In genomic region chr6:135030056-135030473, GRCh38 we compare ENCODE assay signal across 12 cellular contexts. TPM values are rescaled to one million over a fixed set of nuclear protein-coding genes. Genes with fewer than 3 reads are reported as not detected.
DNase-seq lines count a peak whose midpoint lies in the region; ATAC-seq, FAIRE-seq and TF ChIP-seq lines count a peak whose summit lies in the region.
"Had no signal": no experiment of that assay in that cellular context is flagged by ENCODE, and none has a peak within 500 bp of the region (broad histone marks: within the 10 kb centered on the region; RNA-seq: fewer than 3 reads in every experiment).

No MANE protein-coding gene starts in this region.

- TF ChIP-seq EP300 in suprapubic skin (IDR thresholded peaks at IDR 0.05) = no peak

- H3K27me3 ChIP-seq in MG63 (no peaks in the 10 kb centered on the region), suprapubic skin (no peaks in the 10 kb centered on the region)
- H3K27me3 ChIP-seq: neural progenitor cell had no signal

- H3K36me3 ChIP-seq in MG63 = peaks cover 20% of the 10 kb centered on the region
- peaks cover 20% of the 10 kb centered on the region for H3K36me3 ChIP-seq in suprapubic skin

- H3K27me3 Mint-ChIP-seq in activated naive CD8-positive, alpha-beta T cell treated with anti-CD3 and anti-CD28 coated beads, Interleukin-2, amount 50 U/mL, for 24 hours = no peaks in the 10 kb centered on the region

- peaks cover 60% of the 10 kb centered on the region for H3K36me3 Mint-ChIP-seq in activated naive CD8-positive, alpha-beta T cell treated with anti-CD3 and anti-CD28 coated beads, Interleukin-2, amount 50 U/mL, for 24 hours (ENCODE audit: low read depth)

- H3K9me3 Mint-ChIP-seq in activated naive CD8-positive, alpha-beta T cell treated with anti-CD3 and anti-CD28 coated beads, Interleukin-2, amount 50 U/mL, for 24 hours = no peaks in the 10 kb centered on the region
- H3K9me3 Mint-ChIP-seq: neural progenitor cell had no signal

- TF ChIP-seq POLR2A in H54 (IDR thresholded peaks at IDR 0.05; ENCODE audit: low read depth, low read length) (no peak), suprapubic skin (IDR thresholded peaks at IDR 0.05) (no peak)

- no peak for FAIRE-seq in H54 (lab: Jason Lieb, UNC)

- peak overlapping the region; percentile 54 for H3K4me3 Mint-ChIP-seq in activated naive CD8-positive, alpha-beta T cell treated with anti-CD3 and anti-CD28 coated beads, Interleukin-2, amount 50 U/mL, for 24 hours
- H3K4me3 Mint-ChIP-seq: neural progenitor cell had no signal

- peak; percentile 67 for DNase-seq in GM20000 (ENCODE audit: low spot score)
- DNase-seq in activated naive CD8-positive, alpha-beta T cell treated with anti-CD3 and anti-CD28 coated beads, Interleukin-2, amount 50 U/mL, for 24 hours = no peak
- DNase-seq in MG63 = no peak
- no peak for DNase-seq in H54 (ENCODE audit: insufficient read length, low spot score)
- DNase-seq in superior temporal gyrus (ENCODE audit: extremely low spot score) = no peak
- DNase-seq in suprapubic skin (ENCODE audit: low spot score in 2 of 2) = no peak
- DNase-seq: anterior cingulate cortex, GF-D8 had no signal

- peak overlapping the region; percentile 83 for H3K27ac Mint-ChIP-seq in activated naive CD8-positive, alpha-beta T cell treated with anti-CD3 and anti-CD28 coated beads, Interleukin-2, amount 50 U/mL, for 24 hours
- H3K27ac Mint-ChIP-seq: neural progenitor cell had no signal

- no peaks in the 10 kb centered on the region for H3K4me1 ChIP-seq in suprapubic skin

- no peak overlapping the region for H3K4me3 ChIP-seq in MG63
- no peak overlapping the region for H3K4me3 ChIP-seq in suprapubic skin
- H3K4me3 ChIP-seq: neural progenitor cell had no signal

- no peak for TF ChIP-seq CTCF in GM20000 (IDR thresholded peaks at IDR 0.05; ENCODE audit: extremely low read depth, missing control alignments)
- no peak for TF ChIP-seq CTCF in suprapubic skin (IDR thresholded peaks at IDR 0.05)

- no peaks in the 10 kb centered on the region for H3K9me3 ChIP-seq in MG63
- no peaks in the 10 kb centered on the region for H3K9me3 ChIP-seq in suprapubic skin

- H3K27ac ChIP-seq in suprapubic skin = no peak overlapping the region
- H3K27ac ChIP-seq: neural progenitor cell had no signal

- ATAC-seq in GM18508 (IDR thresholded peaks at IDR 0.05; ENCODE audit: insufficient read depth, unreplicated experiment) = peak; percentile 88
- peak; percentile 73 for ATAC-seq in HG03097 (IDR thresholded peaks at IDR 0.05; ENCODE audit: low FRiP score, unreplicated experiment)
- peak; percentile 98 for ATAC-seq in activated naive CD8-positive, alpha-beta T cell treated with anti-CD3 and anti-CD28 coated beads, Interleukin-2, amount 50 U/mL, for 24 hours
- ATAC-seq: SK-N-SH treated with all-trans-retinoic acid at 6 μM for 48 hours had no signal

- peaks cover 61% of the 10 kb centered on the region for H3K4me1 Mint-ChIP-seq in activated naive CD8-positive, alpha-beta T cell treated with anti-CD3 and anti-CD28 coated beads, Interleukin-2, amount 50 U/mL, for 24 hours

- WGBS in suprapubic skin = 80% methylated on average over 3 of the region's 3 CpGs

RNA-seq across cellular contexts. Expression of gene HBS1L, which starts 24.6 kb away (rescaled TPM):
- total RNA-seq in MG63 (2014; rRNA removed; shearing (Covaris generic); ENCODE audit: low replicate concordance) = 78.6 and 86.9 TPM in 2 replicates
- total RNA-seq in suprapubic skin = 10 to 100 TPM; 33.9 to 43.0 (median 36.1) TPM
